13 cellular contexts compared by ENCODE assay signal in genomic region chr2:216117566-216117965, GRCh38. TPM values are rescaled to one million over a fixed set of nuclear protein-coding genes. Genes with fewer than 3 reads are reported as not detected.
A peak's percentile ranks its signal among the peaks of the same experiment; 100 is the strongest.
DNase-seq lines count a peak whose midpoint lies in the region; ATAC-seq and TF ChIP-seq lines count a peak whose summit lies in the region.
"Had no signal": no experiment of that assay in that cellular context is flagged by ENCODE, and none has a peak within 500 bp of the region (broad histone marks: within the 10 kb centered on the region; RNA-seq: fewer than 3 reads in every experiment).

No MANE protein-coding gene starts in this region.

- H3K27me3 Mint-ChIP-seq in activated naive CD4-positive, alpha-beta T cell treated with anti-CD3 and anti-CD28 coated beads, Interleukin-2, amount 10 ng/mL, durations not matched to agents 7 days and 5 days: no peaks in the 10 kb centered on the region
- no peaks in the 10 kb centered on the region for H3K27me3 Mint-ChIP-seq in activated CD4-positive, alpha-beta memory T cell treated with anti-CD3 and anti-CD28 coated beads, Interleukin-2, amount 10 ng/mL, durations not matched to agents 7 days and 5 days
- peaks cover 6% of the 10 kb centered on the region for H3K27me3 Mint-ChIP-seq in endothelial cell (ENCODE audit: unreplicated experiment)
- H3K27me3 Mint-ChIP-seq in stimulated activated naive CD8-positive, alpha-beta T cell treated with anti-CD3 and anti-CD28 coated beads, Interleukin-15, amount 100 ng/mL, for 72 hours: no peaks in the 10 kb centered on the region
- H3K27me3 Mint-ChIP-seq in stimulated activated naive B cell treated with anti-CD40 and anti-IgM and Interleukin-4, amounts not matched to agents 10 μg/mL and 1 μg/mL and 100 μg/mL, for 72 hours: no peaks in the 10 kb centered on the region

- no peaks in the 10 kb centered on the region for H3K9me3 Mint-ChIP-seq in activated naive CD4-positive, alpha-beta T cell treated with anti-CD3 and anti-CD28 coated beads, Interleukin-2, amount 10 ng/mL, durations not matched to agents 7 days and 5 days
- H3K9me3 Mint-ChIP-seq in activated CD4-positive, alpha-beta memory T cell treated with anti-CD3 and anti-CD28 coated beads, Interleukin-2, amount 10 ng/mL, durations not matched to agents 7 days and 5 days: no peaks in the 10 kb centered on the region
- H3K9me3 Mint-ChIP-seq in endothelial cell (ENCODE audit: unreplicated experiment): no peaks in the 10 kb centered on the region
- no peaks in the 10 kb centered on the region for H3K9me3 Mint-ChIP-seq in stimulated activated naive CD8-positive, alpha-beta T cell treated with anti-CD3 and anti-CD28 coated beads, Interleukin-15, amount 100 ng/mL, for 72 hours
- H3K9me3 Mint-ChIP-seq in stimulated activated naive B cell treated with anti-CD40 and anti-IgM and Interleukin-4, amounts not matched to agents 10 μg/mL and 1 μg/mL and 100 μg/mL, for 72 hours: peaks cover 0 to 2% of the 10 kb centered on the region in 2 donors

- CTCF ChIA-PET in activated naive CD4-positive, alpha-beta T cell treated with anti-CD3 and anti-CD28 coated beads, Interleukin-2, amount 10 ng/mL, durations not matched to agents 7 days and 5 days (lab: Charles Lee): interaction anchor here (0.6 kb wide), 1 partner anchor 171 kb away, joined by 4 read pairs; no protein-coding TSS in a partner anchor
- CTCF ChIA-PET in activated CD4-positive, alpha-beta memory T cell treated with anti-CD3 and anti-CD28 coated beads, Interleukin-2, amount 10 ng/mL, durations not matched to agents 7 days and 5 days (lab: Charles Lee): interaction anchor here (0.9 to 1.0 kb wide), 2 partner anchors 21 to 84 kb away, joined by 3 to 4 read pairs; no protein-coding TSS in a partner anchor

- TF ChIP-seq CTCF in endothelial cell (IDR thresholded peaks at IDR 0.05; ENCODE audit: unreplicated experiment): no peak

- DNase-seq in activated naive CD4-positive, alpha-beta T cell treated with anti-CD3 and anti-CD28 coated beads, Interleukin-2, amount 10 ng/mL, durations not matched to agents 7 days and 5 days: no peak
- DNase-seq in activated naive CD4-positive, alpha-beta T cell treated with anti-CD3 and anti-CD28 coated beads, Interleukin-2, amount 50 U/mL, for 16 hours: no peak
- DNase-seq in activated CD4-positive, alpha-beta memory T cell treated with anti-CD3 and anti-CD28 coated beads, Interleukin-2, amount 10 ng/mL, durations not matched to agents 7 days and 5 days: no peak
- no peak for DNase-seq in endothelial cell (ENCODE audit: low spot score)
- no peak for DNase-seq in stimulated activated naive CD8-positive, alpha-beta T cell treated with anti-CD3 and anti-CD28 coated beads, Interleukin-15, amount 100 ng/mL, for 72 hours
- no peak for DNase-seq in stimulated activated naive B cell treated with anti-CD40 and anti-IgM and Interleukin-4, amounts not matched to agents 10 μg/mL and 1 μg/mL and 100 μg/mL, for 72 hours
- no peak for DNase-seq in stimulated activated CD4-positive, alpha-beta T cell treated with anti-CD3 and anti-CD28 coated beads, Interleukin-4, amount 100 ng/mL, for 1 hour
- DNase-seq in NCI-H774 (lab: John Stamatoyannopoulos, UW): no peak
- DNase-seq: activated T-cell treated with anti-CD3 and anti-CD28 coated beads, Interleukin-2, amount 50 U/mL, for 48 hours; hippocampal formation; NCI-H2081 treated with DMSO at 0.1 percent for 48 hours; NCI-H526; Peyer's patch had no signal

- H3K27ac Mint-ChIP-seq in activated naive CD4-positive, alpha-beta T cell treated with anti-CD3 and anti-CD28 coated beads, Interleukin-2, amount 10 ng/mL, durations not matched to agents 7 days and 5 days: peak overlapping the region; percentile 60
- H3K27ac Mint-ChIP-seq in activated CD4-positive, alpha-beta memory T cell treated with anti-CD3 and anti-CD28 coated beads, Interleukin-2, amount 10 ng/mL, durations not matched to agents 7 days and 5 days: peak overlapping the region; percentile 44
- peak overlapping the region; percentile 12 for H3K27ac Mint-ChIP-seq in endothelial cell (ENCODE audit: unreplicated experiment)
- peak overlapping the region in 1 of 2 donors; percentile 80 for H3K27ac Mint-ChIP-seq in stimulated activated naive CD8-positive, alpha-beta T cell treated with anti-CD3 and anti-CD28 coated beads, Interleukin-15, amount 100 ng/mL, for 72 hours
- no peak overlapping the region for H3K27ac Mint-ChIP-seq in stimulated activated naive B cell treated with anti-CD40 and anti-IgM and Interleukin-4, amounts not matched to agents 10 μg/mL and 1 μg/mL and 100 μg/mL, for 72 hours

- H3K4me1 Mint-ChIP-seq in activated naive CD4-positive, alpha-beta T cell treated with anti-CD3 and anti-CD28 coated beads, Interleukin-2, amount 10 ng/mL, durations not matched to agents 7 days and 5 days: peaks cover 94% of the 10 kb centered on the region
- peaks cover 93% of the 10 kb centered on the region for H3K4me1 Mint-ChIP-seq in activated CD4-positive, alpha-beta memory T cell treated with anti-CD3 and anti-CD28 coated beads, Interleukin-2, amount 10 ng/mL, durations not matched to agents 7 days and 5 days
- peaks cover 18% of the 10 kb centered on the region for H3K4me1 Mint-ChIP-seq in endothelial cell (ENCODE audit: unreplicated experiment)
- peaks cover 97% of the 10 kb centered on the region for H3K4me1 Mint-ChIP-seq in stimulated activated naive CD8-positive, alpha-beta T cell treated with anti-CD3 and anti-CD28 coated beads, Interleukin-15, amount 100 ng/mL, for 72 hours
- H3K4me1 Mint-ChIP-seq in stimulated activated naive B cell treated with anti-CD40 and anti-IgM and Interleukin-4, amounts not matched to agents 10 μg/mL and 1 μg/mL and 100 μg/mL, for 72 hours: peaks cover 41 to 67% of the 10 kb centered on the region in 2 donors

- ATAC-seq in stimulated activated naive CD8-positive, alpha-beta T cell treated with anti-CD3 and anti-CD28 coated beads, Interleukin-15, amount 100 ng/mL, for 72 hours: no peak
- ATAC-seq in stimulated activated naive B cell treated with anti-CD40 and anti-IgM and Interleukin-4, amounts not matched to agents 10 μg/mL and 1 μg/mL and 100 μg/mL, for 72 hours (replicated peaks): no peak

- H3K4me3 Mint-ChIP-seq in activated naive CD4-positive, alpha-beta T cell treated with anti-CD3 and anti-CD28 coated beads, Interleukin-2, amount 10 ng/mL, durations not matched to agents 7 days and 5 days: no peak overlapping the region
- H3K4me3 Mint-ChIP-seq in activated CD4-positive, alpha-beta memory T cell treated with anti-CD3 and anti-CD28 coated beads, Interleukin-2, amount 10 ng/mL, durations not matched to agents 7 days and 5 days: no peak overlapping the region
- no peak overlapping the region for H3K4me3 Mint-ChIP-seq in endothelial cell (ENCODE audit: unreplicated experiment)
- H3K4me3 Mint-ChIP-seq in stimulated activated naive CD8-positive, alpha-beta T cell treated with anti-CD3 and anti-CD28 coated beads, Interleukin-15, amount 100 ng/mL, for 72 hours: peak overlapping the region; percentile 31 to 90
- no peak overlapping the region for H3K4me3 Mint-ChIP-seq in stimulated activated naive B cell treated with anti-CD40 and anti-IgM and Interleukin-4, amounts not matched to agents 10 μg/mL and 1 μg/mL and 100 μg/mL, for 72 hours

- H3K36me3 Mint-ChIP-seq in activated naive CD4-positive, alpha-beta T cell treated with anti-CD3 and anti-CD28 coated beads, Interleukin-2, amount 10 ng/mL, durations not matched to agents 7 days and 5 days: peaks cover 75% of the 10 kb centered on the region
- peaks cover 91% of the 10 kb centered on the region for H3K36me3 Mint-ChIP-seq in activated CD4-positive, alpha-beta memory T cell treated with anti-CD3 and anti-CD28 coated beads, Interleukin-2, amount 10 ng/mL, durations not matched to agents 7 days and 5 days (ENCODE audit: low read depth)
- peaks cover 65% of the 10 kb centered on the region for H3K36me3 Mint-ChIP-seq in endothelial cell (ENCODE audit: low read depth, unreplicated experiment)
- peaks cover 55 to 73% of the 10 kb centered on the region in 2 donors for H3K36me3 Mint-ChIP-seq in stimulated activated naive B cell treated with anti-CD40 and anti-IgM and Interleukin-4, amounts not matched to agents 10 μg/mL and 1 μg/mL and 100 μg/mL, for 72 hours

- POLR2A ChIA-PET in activated CD4-positive, alpha-beta memory T cell treated with anti-CD3 and anti-CD28 coated beads, Interleukin-2, amount 10 ng/mL, durations not matched to agents 7 days and 5 days (lab: Charles Lee): interaction anchor here (1.0 to 3.8 kb wide), 2 partner anchors 8 to 104 kb away, joined by 3 to 29 read pairs; partner anchors contain the start of gene XRCC5

RNA-seq across cellular contexts. Expression of gene XRCC5, which starts 8.4 kb away (rescaled TPM):
- 100 to 1,000 TPM; 296 to 302 TPM for total RNA-seq in activated CD4-positive, alpha-beta memory T cell treated with anti-CD3 and anti-CD28 coated beads, Interleukin-2, amount 10 ng/mL, durations not matched to agents 7 days and 5 days
- 365 TPM for total RNA-seq in endothelial cell (ENCODE audit: unreplicated experiment)

RNA-seq across cellular contexts. Expression of gene TMEM169, which starts 35.8 kb away (rescaled TPM):
- 1 to 10 TPM; 2.3 to 3.5 TPM for total RNA-seq in activated CD4-positive, alpha-beta memory T cell treated with anti-CD3 and anti-CD28 coated beads, Interleukin-2, amount 10 ng/mL, durations not matched to agents 7 days and 5 days
- total RNA-seq in endothelial cell (ENCODE audit: unreplicated experiment): 3.2 TPM

RNA-seq across cellular contexts. Expression of gene PECR, which starts 36.0 kb away (rescaled TPM):
- total RNA-seq in activated CD4-positive, alpha-beta memory T cell treated with anti-CD3 and anti-CD28 coated beads, Interleukin-2, amount 10 ng/mL, durations not matched to agents 7 days and 5 days: 10 to 100 TPM; 32.5 to 34.7 TPM
- 8.4 TPM for total RNA-seq in endothelial cell (ENCODE audit: unreplicated experiment)

Comparison
In these comparisons a context has a peak if more than half of its experiments do, and no peak if none do; other contexts are left out.
1. H3K4me3 Mint-ChIP-seq: peak in stimulated activated naive CD8-positive, alpha-beta T cell treated with anti-CD3 and anti-CD28 coated beads, Interleukin-15, amount 100 ng/mL, for 72 hours (2 of 2); none in activated naive CD4-positive, alpha-beta T cell treated with anti-CD3 and anti-CD28 coated beads, Interleukin-2, amount 10 ng/mL, durations not matched to agents 7 days and 5 days (single experiment), activated CD4-positive, alpha-beta memory T cell treated with anti-CD3 and anti-CD28 coated beads, Interleukin-2, amount 10 ng/mL, durations not matched to agents 7 days and 5 days (single experiment), endothelial cell (single experiment) and stimulated activated naive B cell treated with anti-CD40 and anti-IgM and Interleukin-4, amounts not matched to agents 10 μg/mL and 1 μg/mL and 100 μg/mL, for 72 hours (0 of 2).